12 cellular contexts compared by ENCODE assay signal in the genomic region with DNA sequence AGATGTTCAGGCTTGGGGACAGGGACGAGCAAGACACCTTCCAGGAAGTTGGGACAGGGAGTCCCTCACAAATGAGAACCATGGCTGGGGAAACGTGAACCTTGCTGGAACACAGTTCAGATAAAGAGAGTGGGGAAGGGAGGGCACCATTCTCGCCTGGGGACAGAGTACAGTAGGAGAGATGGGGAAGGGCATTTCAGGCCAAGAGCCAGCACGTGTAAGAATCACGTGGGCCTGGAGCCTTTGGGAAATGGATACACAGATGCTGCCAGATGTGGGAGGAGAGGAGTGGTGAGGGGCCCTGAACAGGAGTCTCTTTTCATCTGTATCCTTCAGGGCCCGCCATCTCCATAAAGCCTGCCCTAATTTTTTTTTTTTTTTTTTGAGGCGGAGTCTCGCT. TPM values are rescaled to one million over a fixed set of nuclear protein-coding genes. Genes with fewer than 3 reads are reported as not detected.
A peak's percentile ranks its signal among the peaks of the same experiment; 100 is the strongest.
DNase-seq lines count a peak whose midpoint lies in the region.
"Had no signal": no experiment of that assay in that cellular context is flagged by ENCODE, and none has a peak within 500 bp of the region (broad histone marks: within the 10 kb centered on the region; RNA-seq: fewer than 3 reads in every experiment).

No MANE protein-coding gene starts in this region.

- peaks cover 0 to 2% (median under 1%) of the 10 kb centered on the region in 4 donors for H3K4me1 Mint-ChIP-seq in CD4-positive, alpha-beta memory T cell
- no peaks in the 10 kb centered on the region for H3K4me1 Mint-ChIP-seq in activated naive CD8-positive, alpha-beta T cell treated with anti-CD3 and anti-CD28 coated beads for 36 hours
- H3K4me1 Mint-ChIP-seq: activated CD4-positive, alpha-beta T cell treated with anti-CD3 and anti-CD28 coated beads, Interleukin-2, amount 10 ng/mL, durations not matched to agents 24 days and 14 days had no signal

- intact Hi-C loops in CD4-positive, alpha-beta memory T cell (cut with micrococcal nuclease) = no loop called here

- no peaks in the 10 kb centered on the region for H3K27me3 ChIP-seq in CD4-positive, alpha-beta memory T cell (ENCODE audit: insufficient read depth, low read length)
- H3K27me3 ChIP-seq in duodenal mucosa (ENCODE audit: control insufficient read depth in 1 of 2, insufficient read depth in 2 of 2, low read length in 2 of 2) = no peaks in the 10 kb centered on the region
- H3K27me3 ChIP-seq in muscle layer of duodenum (ENCODE audit: low read depth, low read length) = no peaks in the 10 kb centered on the region
- no peaks in the 10 kb centered on the region for H3K27me3 ChIP-seq in HAP-1 (ENCODE audit: low read depth)

- H3K27ac Mint-ChIP-seq in CD4-positive, alpha-beta memory T cell = peak overlapping the region in 4 of 7 donors; percentile 19 to 48 (median 42)
- no peak overlapping the region for H3K27ac Mint-ChIP-seq in activated naive CD8-positive, alpha-beta T cell treated with anti-CD3 and anti-CD28 coated beads for 36 hours
- H3K27ac Mint-ChIP-seq: activated CD4-positive, alpha-beta T cell treated with anti-CD3 and anti-CD28 coated beads, Interleukin-2, amount 10 ng/mL, durations not matched to agents 24 days and 14 days; T-helper 1 cell treated with Interleukin-12 subunit alpha and Interleukin-12 subunit beta and Interleukin-4 antibody, amounts not matched to agents 30 μg/mL and 1 μg/mL, for 36 hours had no signal

- no peaks in the 10 kb centered on the region for H3K9me3 ChIP-seq in CD4-positive, alpha-beta memory T cell (ENCODE audit: control insufficient read depth in 1 of 2, low read length in 2 of 2)
- H3K9me3 ChIP-seq in duodenal mucosa (ENCODE audit: control insufficient read depth in 1 of 2, low read length in 2 of 2) (no peaks in the 10 kb centered on the region), muscle layer of duodenum (ENCODE audit: control insufficient read depth in 1 of 2, low read length in 2 of 2) (no peaks in the 10 kb centered on the region), HAP-1 (no peaks in the 10 kb centered on the region)
- H3K9me3 ChIP-seq: lower lobe of right lung had no signal

- DNase-seq in CD4-positive, alpha-beta memory T cell = no peak
- DNase-seq in HCEC 1CT = no peak
- no peak for DNase-seq in activated naive CD8-positive, alpha-beta T cell treated with anti-CD3 and anti-CD28 coated beads for 36 hours
- no peak for DNase-seq in HAP-1 (ENCODE audit: low spot score in 2 of 2)
- DNase-seq: activated CD4-positive, alpha-beta T cell treated with anti-CD3 and anti-CD28 coated beads, Interleukin-2, amount 10 ng/mL, durations not matched to agents 24 days and 14 days; KG1; lower lobe of right lung; NCI-H1436 treated with DMSO at 0.1 percent for 48 hours; NCI-H510A had no signal

- CTCF ChIA-PET in CD4-positive, alpha-beta memory T cell (lab: Charles Lee; ENCODE audit: partially characterized antibody) = no interaction called here

- no peak overlapping the region for H3K4me3 ChIP-seq in CD4-positive, alpha-beta memory T cell (ENCODE audit: low read length in 2 of 2)
- no peak overlapping the region for H3K4me3 ChIP-seq in duodenal mucosa (ENCODE audit: low read depth in 1 of 2, low read length in 2 of 2)
- no peak overlapping the region for H3K4me3 ChIP-seq in muscle layer of duodenum (ENCODE audit: low read depth in 1 of 2, low read length in 2 of 2)
- no peak overlapping the region for H3K4me3 ChIP-seq in HAP-1
- H3K4me3 ChIP-seq: lower lobe of right lung had no signal

- peaks cover 6 to 40% of the 10 kb centered on the region in 2 donors for H3K36me3 Mint-ChIP-seq in CD4-positive, alpha-beta memory T cell
- H3K36me3 Mint-ChIP-seq in activated naive CD8-positive, alpha-beta T cell treated with anti-CD3 and anti-CD28 coated beads for 36 hours = no peaks in the 10 kb centered on the region

- H3K4me1 ChIP-seq in CD4-positive, alpha-beta memory T cell (ENCODE audit: insufficient read depth, low read length) = no peaks in the 10 kb centered on the region
- H3K4me1 ChIP-seq in duodenal mucosa (ENCODE audit: control insufficient read depth in 1 of 2, insufficient read depth in 2 of 2, low read length in 2 of 2) (peaks cover 50 to 63% of the 10 kb centered on the region in 2 donors), muscle layer of duodenum (ENCODE audit: control insufficient read depth in 1 of 2, insufficient read depth in 2 of 2, low read length in 2 of 2) (peaks cover 0 to 5% of the 10 kb centered on the region in 2 donors), HAP-1 (no peaks in the 10 kb centered on the region; the same call in 1 of the 2 replicates)
- H3K4me1 ChIP-seq: lower lobe of right lung had no signal

- H3K9me3 Mint-ChIP-seq in CD4-positive, alpha-beta memory T cell = no peaks in the 10 kb centered on the region
- H3K9me3 Mint-ChIP-seq in activated naive CD8-positive, alpha-beta T cell treated with anti-CD3 and anti-CD28 coated beads for 36 hours = no peaks in the 10 kb centered on the region
- H3K9me3 Mint-ChIP-seq: activated CD4-positive, alpha-beta T cell treated with anti-CD3 and anti-CD28 coated beads, Interleukin-2, amount 10 ng/mL, durations not matched to agents 24 days and 14 days; T-helper 1 cell treated with Interleukin-12 subunit alpha and Interleukin-12 subunit beta and Interleukin-4 antibody, amounts not matched to agents 30 μg/mL and 1 μg/mL, for 36 hours had no signal

- no peaks in the 10 kb centered on the region for H3K27me3 Mint-ChIP-seq in CD4-positive, alpha-beta memory T cell
- H3K27me3 Mint-ChIP-seq in activated naive CD8-positive, alpha-beta T cell treated with anti-CD3 and anti-CD28 coated beads for 36 hours = no peaks in the 10 kb centered on the region
- H3K27me3 Mint-ChIP-seq: activated CD4-positive, alpha-beta T cell treated with anti-CD3 and anti-CD28 coated beads, Interleukin-2, amount 10 ng/mL, durations not matched to agents 24 days and 14 days had no signal

- H3K9ac ChIP-seq in duodenal mucosa (ENCODE audit: low read depth in 1 of 2, low read length in 2 of 2) = peak overlapping the region; percentile 14 to 28

- POLR2A ChIA-PET in CD4-positive, alpha-beta memory T cell (lab: Charles Lee; ENCODE audit: partially characterized antibody) = no interaction called here

- in situ Hi-C loops in HAP-1 (cut with MboI; ENCODE audit: low sequenced_read_pairs) = no loop called here

- peaks cover 13% of the 10 kb centered on the region for H3K36me3 ChIP-seq in CD4-positive, alpha-beta memory T cell (ENCODE audit: insufficient read depth, low read length)
- H3K36me3 ChIP-seq in duodenal mucosa (ENCODE audit: control insufficient read depth in 1 of 2, insufficient read depth in 2 of 2, low read length in 2 of 2) (peaks cover 13 to 26% of the 10 kb centered on the region in 2 donors), muscle layer of duodenum (ENCODE audit: control insufficient read depth in 1 of 2, insufficient read depth in 2 of 2, low read length in 2 of 2) (peaks cover 10 to 39% of the 10 kb centered on the region in 2 donors), HAP-1 (replicated peaks) (peaks cover 8% of the 10 kb centered on the region)

- H3K4me3 Mint-ChIP-seq in CD4-positive, alpha-beta memory T cell = no peak overlapping the region
- no peak overlapping the region for H3K4me3 Mint-ChIP-seq in activated naive CD8-positive, alpha-beta T cell treated with anti-CD3 and anti-CD28 coated beads for 36 hours
- H3K4me3 Mint-ChIP-seq: activated CD4-positive, alpha-beta T cell treated with anti-CD3 and anti-CD28 coated beads, Interleukin-2, amount 10 ng/mL, durations not matched to agents 24 days and 14 days; T-helper 1 cell treated with Interleukin-12 subunit alpha and Interleukin-12 subunit beta and Interleukin-4 antibody, amounts not matched to agents 30 μg/mL and 1 μg/mL, for 36 hours had no signal

- H3K27ac ChIP-seq in CD4-positive, alpha-beta memory T cell (ENCODE audit: low read depth, low read length) = no peak overlapping the region
- H3K27ac ChIP-seq in duodenal mucosa (ENCODE audit: low read depth, low read length) (peak overlapping the region; percentile 38), muscle layer of duodenum (ENCODE audit: low read length) (peak overlapping the region; percentile 56)
- H3K27ac ChIP-seq: lower lobe of right lung had no signal

RNA-seq across cellular contexts. Expression of a gene that starts 13.7 kb away (rescaled TPM):
- 10 to 100 TPM; 34.8 to 40.5 TPM for total RNA-seq in CD4-positive, alpha-beta memory T cell
- 10 to 100 TPM; 64.3 to 76.6 TPM for polyA plus RNA-seq in CD4-positive, alpha-beta memory T cell
- 10 to 100 TPM; 53.4 to 57.7 TPM for total RNA-seq in activated naive CD8-positive, alpha-beta T cell treated with anti-CD3 and anti-CD28 coated beads for 36 hours

RNA-seq across cellular contexts. Expression of a gene that starts 14.1 kb away (rescaled TPM):
- 10 to 100 TPM; 81.3 to 83.4 TPM for total RNA-seq in CD4-positive, alpha-beta memory T cell
- polyA plus RNA-seq in CD4-positive, alpha-beta memory T cell = 100 to 1,000 TPM; 191 to 224 TPM
- 10 to 100 TPM; 94.0 to 94.5 TPM for total RNA-seq in activated naive CD8-positive, alpha-beta T cell treated with anti-CD3 and anti-CD28 coated beads for 36 hours

RNA-seq across cellular contexts. Expression of a gene that starts 14.3 kb away (rescaled TPM):
- total RNA-seq in CD4-positive, alpha-beta memory T cell = 10 to 100 TPM; 16.9 to 19.4 TPM
- polyA plus RNA-seq in CD4-positive, alpha-beta memory T cell = 10 to 100 TPM; 19.3 to 46.3 TPM
- total RNA-seq in activated naive CD8-positive, alpha-beta T cell treated with anti-CD3 and anti-CD28 coated beads for 36 hours = 100 to 1,000 TPM; 154 to 158 TPM

RNA-seq across cellular contexts. Expression of a gene that starts 37.4 kb away (rescaled TPM):
- 10 to 100 TPM; 14.7 to 17.9 TPM for total RNA-seq in CD4-positive, alpha-beta memory T cell
- 1 to 10 TPM in 1 of 2 donors, under 1 TPM in 1; 0.60 to 1.2 TPM for polyA plus RNA-seq in CD4-positive, alpha-beta memory T cell
- total RNA-seq in activated naive CD8-positive, alpha-beta T cell treated with anti-CD3 and anti-CD28 coated beads for 36 hours = 10 to 100 TPM in 1 of 2 experiments, 1 to 10 TPM in 1; 8.0 to 12.1 TPM

RNA-seq across cellular contexts. Expression of a gene that starts 41.1 kb away (rescaled TPM):
- total RNA-seq in CD4-positive, alpha-beta memory T cell = 10 to 100 TPM; 73.3 to 76.6 TPM
- polyA plus RNA-seq in CD4-positive, alpha-beta memory T cell = 10 to 100 TPM; 53.6 to 71.5 TPM
- 10 to 100 TPM; 38.2 to 41.7 TPM for total RNA-seq in activated naive CD8-positive, alpha-beta T cell treated with anti-CD3 and anti-CD28 coated beads for 36 hours

Comparison
In these comparisons a context has a peak if more than half of its experiments do, and no peak if none do; other contexts are left out.
1. RNA of a gene that starts 14.3 kb away (total RNA-seq): 154 to 158 TPM in activated naive CD8-positive, alpha-beta T cell treated with anti-CD3 and anti-CD28 coated beads for 36 hours; 16.9 to 19.4 TPM in CD4-positive, alpha-beta memory T cell; every median in the first group is over 4 times any median in the second.